Comparison of ENCODE assay signal across 10 cellular contexts in genomic region chr1:163875214-163875926, GRCh38.
DNase-seq lines count a peak whose midpoint lies in the region; ATAC-seq and TF ChIP-seq lines count a peak whose summit lies in the region.
"Had no signal": no experiment of that assay in that cellular context is flagged by ENCODE, and none has a peak within 500 bp of the region (broad histone marks: within the 10 kb centered on the region; RNA-seq: fewer than 3 reads in every experiment).

No MANE protein-coding gene starts in this region.

- no peaks in the 10 kb centered on the region; the same call in none of the 2 replicates for H3K27me3 Mint-ChIP-seq in HFFc6 (ENCODE audit: insufficient read depth)

- peaks cover 58% of the 10 kb centered on the region for H3K4me1 Mint-ChIP-seq in HFFc6 (ENCODE audit: low read depth)

- peak overlapping the region; percentile 46 for H3K27ac ChIP-seq in adipose tissue (ENCODE audit: low read depth, low read length)

- DNase-seq in HFFc6 (peak; percentile 84), left ventricle myocardium superior (peak; percentile 52), stromal cell of bone marrow (ENCODE audit: low read depth) (peak; percentile 84), HUDEP-2 (lab: John Stamatoyannopoulos, UW; ENCODE audit: unreplicated experiment in 76 of 76) (no peak), inferior parietal cortex (ENCODE audit: extremely low spot score) (no peak)
- DNase-seq: activated naive CD4-positive, alpha-beta T cell treated with anti-CD3 and anti-CD28 coated beads for 36 hours; stimulated activated CD4-positive, alpha-beta T cell treated with anti-CD3 and anti-CD28 coated beads, Interleukin-2, amount 100 ng/mL, for 24 hours had no signal

- intact Hi-C loops in left ventricle myocardium superior (cut with micrococcal nuclease) = no loop called here

- WGBS in adipose tissue, 3 donors = 47 to 53% (median 48%) methylated on average over 10 of the region's 10 CpGs

- peak overlapping the region; percentile 96 for H3K27ac Mint-ChIP-seq in HFFc6
- H3K27ac Mint-ChIP-seq: activated naive CD4-positive, alpha-beta T cell treated with anti-CD3 and anti-CD28 coated beads for 36 hours; T-helper 1 cell treated with Interleukin-12 subunit alpha and Interleukin-12 subunit beta and Interleukin-4 antibody, amounts not matched to agents 30 μg/mL and 1 μg/mL, for 36 hours had no signal

- no peak for TF ChIP-seq CTCF in HFFc6 (IDR thresholded peaks at IDR 0.05)

- no peaks in the 10 kb centered on the region for H3K9me3 Mint-ChIP-seq in HFFc6
- H3K9me3 Mint-ChIP-seq: activated naive CD4-positive, alpha-beta T cell treated with anti-CD3 and anti-CD28 coated beads for 36 hours had no signal

- ATAC-seq in left ventricle myocardium superior = peak; percentile 92
- no peak for ATAC-seq in HG03039 (IDR thresholded peaks at IDR 0.05; ENCODE audit: unreplicated experiment)

- H3K36me3 Mint-ChIP-seq in HFFc6 (ENCODE audit: low read depth) = peaks cover 5% of the 10 kb centered on the region

- H3K4me3 Mint-ChIP-seq in HFFc6 = peak overlapping the region; percentile 80
- H3K4me3 Mint-ChIP-seq: activated naive CD4-positive, alpha-beta T cell treated with anti-CD3 and anti-CD28 coated beads for 36 hours; T-helper 1 cell treated with Interleukin-12 subunit alpha and Interleukin-12 subunit beta and Interleukin-4 antibody, amounts not matched to agents 30 μg/mL and 1 μg/mL, for 36 hours had no signal

Comparison
In these comparisons a context has a peak if more than half of its experiments do, and no peak if none do; other contexts are left out.
1. DNase-seq: peak in HFFc6 (single experiment), left ventricle myocardium superior (single experiment) and stromal cell of bone marrow (single experiment); none in HUDEP-2 (0 of 76) and inferior parietal cortex (single experiment).